ENCODE assay signal across 27 cellular contexts in the genomic region with DNA sequence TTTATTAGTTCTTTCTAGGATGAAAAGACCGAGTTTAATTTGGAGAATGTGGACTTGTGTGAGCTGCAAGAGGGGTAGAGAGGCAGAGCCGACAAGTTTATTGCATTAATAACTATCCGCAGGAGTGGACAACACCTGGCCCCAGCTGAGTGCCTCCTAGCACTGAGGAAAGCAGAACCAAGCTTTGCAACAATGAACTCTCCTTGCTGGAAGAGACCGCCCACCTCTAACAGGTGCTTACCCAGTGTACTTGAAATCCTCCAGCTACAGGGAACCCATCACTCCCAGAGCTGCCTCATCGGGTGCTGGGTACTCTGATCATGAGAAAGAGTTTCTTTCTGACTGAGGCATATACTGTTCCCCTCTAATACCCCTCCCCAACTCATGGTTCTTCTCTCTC.
"Had no signal": no experiment of that assay in that cellular context is flagged by ENCODE, and none has a peak within 500 bp of the region (broad histone marks: within the 10 kb centered on the region; RNA-seq: fewer than 3 reads in every experiment).

No MANE protein-coding gene starts in this region.

- H3K4me1 ChIP-seq: esophagus muscularis mucosa, foreskin keratinocyte, gastroesophageal sphincter, heart left ventricle, right lobe of liver, suprapubic skin, transverse colon, upper lobe of right lung, vagina had no signal

- H3K27me3 ChIP-seq: esophagus muscularis mucosa, gastroesophageal sphincter, hepatocyte, ovary, right lobe of liver, suprapubic skin, transverse colon, upper lobe of right lung, vagina had no signal

- H3K4me1 Mint-ChIP-seq: memory B cell; stimulated activated naive CD8-positive, alpha-beta T cell treated with anti-CD3 and anti-CD28 coated beads, Interleukin-15, amount 100 ng/mL, for 72 hours had no signal

- H3K9me3 ChIP-seq: esophagus muscularis mucosa, gastroesophageal sphincter, ovary, right lobe of liver, suprapubic skin, transverse colon, upper lobe of right lung, vagina had no signal

- H3K36me3 Mint-ChIP-seq: memory B cell, natural killer cell had no signal

- H3K4me3 Mint-ChIP-seq: memory B cell; natural killer cell; stimulated activated naive CD8-positive, alpha-beta T cell treated with anti-CD3 and anti-CD28 coated beads, Interleukin-15, amount 100 ng/mL, for 72 hours had no signal

- H3K4me3 ChIP-seq: esophagus muscularis mucosa, gastroesophageal sphincter, heart left ventricle, hepatocyte, lung, ovary, right lobe of liver, suprapubic skin, transverse colon, upper lobe of right lung, vagina had no signal

- H3K79me2 ChIP-seq: hepatocyte had no signal

- H2AFZ ChIP-seq: hepatocyte had no signal

- H3K27ac ChIP-seq: esophagus muscularis mucosa, foreskin keratinocyte, gastroesophageal sphincter, heart left ventricle, hepatocyte, ovary, right lobe of liver, suprapubic skin, transverse colon, upper lobe of right lung, vagina had no signal

- H3K4me2 ChIP-seq: hepatocyte had no signal

- H3K27ac Mint-ChIP-seq: memory B cell; natural killer cell; stimulated activated naive CD8-positive, alpha-beta T cell treated with anti-CD3 and anti-CD28 coated beads, Interleukin-15, amount 100 ng/mL, for 72 hours had no signal

- DNase-seq: dermis blood vessel endothelial cell; effector memory CD4-positive, alpha-beta T cell; foreskin keratinocyte; heart left ventricle; kidney; natural killer cell; occipital lobe; ovary; posterior cingulate gyrus; retina; right lobe of liver; small intestine; stimulated activated CD4-positive, alpha-beta T cell treated with anti-CD3 and anti-CD28 coated beads, Interleukin-15, amount 100 ng/mL, for 24 hours; stimulated activated CD4-positive, alpha-beta T cell treated with anti-CD3 and anti-CD28 coated beads, Interleukin-2, amount 100 ng/mL, for 48 hours; stimulated activated naive CD4-positive, alpha-beta T cell; stimulated activated naive CD8-positive, alpha-beta T cell treated with anti-CD3 and anti-CD28 coated beads, Interleukin-15, amount 100 ng/mL, for 72 hours; transverse colon; upper lobe of right lung had no signal

- ATAC-seq: foreskin keratinocyte; gastroesophageal sphincter; heart left ventricle; left lobe of liver; natural killer cell; right lobe of liver; stimulated activated naive CD8-positive, alpha-beta T cell treated with anti-CD3 and anti-CD28 coated beads, Interleukin-15, amount 100 ng/mL, for 72 hours; upper lobe of right lung had no signal

- FAIRE-seq: endothelial cell of umbilical vein, kidney, small intestine had no signal

- H3K36me3 ChIP-seq: esophagus muscularis mucosa, gastroesophageal sphincter, heart left ventricle, ovary, right lobe of liver, suprapubic skin, transverse colon, upper lobe of right lung, vagina had no signal
